In the genomic region with DNA sequence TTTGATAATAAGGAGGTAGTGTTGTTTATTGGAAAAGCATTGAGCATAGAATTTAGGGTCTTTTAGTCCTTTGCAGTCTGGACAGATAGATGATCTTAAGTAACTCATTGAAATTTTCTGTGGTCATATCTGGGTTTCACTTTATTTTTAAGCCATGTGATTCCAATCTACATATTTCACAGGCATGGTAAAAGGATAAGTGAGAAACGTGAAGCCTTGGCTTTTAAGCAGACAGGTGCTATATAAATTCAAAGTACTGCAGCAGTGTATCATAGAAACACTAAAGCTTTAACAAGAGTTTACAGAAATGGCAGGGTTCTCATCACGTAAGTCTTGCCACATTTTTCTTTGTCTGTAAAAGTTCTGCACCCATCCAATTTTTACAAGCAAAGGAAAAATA, we compare ENCODE assay signal across 22 cellular contexts.
"Had no signal": no experiment of that assay in that cellular context is flagged by ENCODE, and none has a peak within 500 bp of the region (broad histone marks: within the 10 kb centered on the region; RNA-seq: fewer than 3 reads in every experiment).

No MANE protein-coding gene starts in this region.

- H3K4me1 ChIP-seq: parathyroid adenoma, uterus had no signal

- H3K4me1 Mint-ChIP-seq: activated naive CD8-positive, alpha-beta T cell treated with anti-CD3 and anti-CD28 coated beads, Interleukin-2, amount 10 ng/mL, durations not matched to agents 7 days and 5 days; central memory CD8-positive, alpha-beta T cell had no signal

- H3K36me3 ChIP-seq: heart right ventricle, neutrophil, tibial nerve, uterus had no signal

- ATAC-seq: activated CD8-positive, alpha-beta T cell treated with anti-CD3 and anti-CD28 coated beads for 36 hours; esophagus mucosa; heart right ventricle; left ventricle myocardium superior; mucosa of descending colon; sciatic nerve; stimulated activated naive B cell treated with anti-CD40 and anti-IgM and Interleukin-4, amounts not matched to agents 10 μg/mL and 1 μg/mL and 100 μg/mL, for 72 hours; WTC11 had no signal

- H3K9me3 Mint-ChIP-seq: activated CD8-positive, alpha-beta T cell treated with anti-CD3 and anti-CD28 coated beads for 36 hours; activated naive CD8-positive, alpha-beta T cell treated with anti-CD3 and anti-CD28 coated beads, Interleukin-2, amount 10 ng/mL, durations not matched to agents 7 days and 5 days; activated T-cell treated with anti-CD3 and anti-CD28 coated beads, Interleukin-2, amount 50 U/mL, for 24 hours; activated T-helper 2 cell treated with anti-CD3 and anti-CD28 coated beads, Interferon-gamma antibody, Interleukin-2, Interleukin-4, amounts not matched to agents 10 μg/mL and 5 μg/mL and 100 μg/mL, durations not matched to agents 14 hours and 24 hours and 36 hours; central memory CD8-positive, alpha-beta T cell; immature natural killer cell; stimulated activated naive B cell treated with anti-CD40 and anti-IgM and Interleukin-4, amounts not matched to agents 10 μg/mL and 1 μg/mL and 100 μg/mL, for 72 hours; WTC11 had no signal

- H3K4me3 Mint-ChIP-seq: activated CD8-positive, alpha-beta T cell treated with anti-CD3 and anti-CD28 coated beads for 36 hours; activated naive CD8-positive, alpha-beta T cell treated with anti-CD3 and anti-CD28 coated beads, Interleukin-2, amount 10 ng/mL, durations not matched to agents 7 days and 5 days; activated T-cell treated with anti-CD3 and anti-CD28 coated beads, Interleukin-2, amount 50 U/mL, for 24 hours; central memory CD8-positive, alpha-beta T cell; immature natural killer cell; naive B cell; stimulated activated naive B cell treated with anti-CD40 and anti-IgM and Interleukin-4, amounts not matched to agents 10 μg/mL and 1 μg/mL and 100 μg/mL, for 72 hours; WTC11 had no signal

- H3K36me3 Mint-ChIP-seq: activated naive CD8-positive, alpha-beta T cell treated with anti-CD3 and anti-CD28 coated beads, Interleukin-2, amount 10 ng/mL, durations not matched to agents 7 days and 5 days; immature natural killer cell; naive B cell; stimulated activated naive B cell treated with anti-CD40 and anti-IgM and Interleukin-4, amounts not matched to agents 10 μg/mL and 1 μg/mL and 100 μg/mL, for 72 hours had no signal

- H3K27ac Mint-ChIP-seq: activated CD8-positive, alpha-beta T cell treated with anti-CD3 and anti-CD28 coated beads for 36 hours; activated naive CD8-positive, alpha-beta T cell treated with anti-CD3 and anti-CD28 coated beads, Interleukin-2, amount 10 ng/mL, durations not matched to agents 7 days and 5 days; activated T-cell treated with anti-CD3 and anti-CD28 coated beads, Interleukin-2, amount 50 U/mL, for 24 hours; activated T-helper 2 cell treated with anti-CD3 and anti-CD28 coated beads, Interferon-gamma antibody, Interleukin-2, Interleukin-4, amounts not matched to agents 10 μg/mL and 5 μg/mL and 100 μg/mL, durations not matched to agents 14 hours and 24 hours and 36 hours; immature natural killer cell; naive B cell; stimulated activated naive B cell treated with anti-CD40 and anti-IgM and Interleukin-4, amounts not matched to agents 10 μg/mL and 1 μg/mL and 100 μg/mL, for 72 hours; WTC11 had no signal

- H3K4me3 ChIP-seq: heart right ventricle, mucosa of descending colon, tibial nerve, uterus had no signal

- H3K27ac ChIP-seq: neutrophil, parathyroid adenoma had no signal

- H2AFZ ChIP-seq: parathyroid adenoma had no signal

- H3K9ac ChIP-seq: parathyroid adenoma had no signal

- DNase-seq: activated CD4-positive, alpha-beta T cell treated with anti-CD3 and anti-CD28 coated beads for 4 hours; activated CD8-positive, alpha-beta T cell treated with anti-CD3 and anti-CD28 coated beads for 36 hours; activated naive CD4-positive, alpha-beta T cell treated with Interleukin-2 at 50 U/mL for 16 hours; activated naive CD8-positive, alpha-beta T cell treated with anti-CD3 and anti-CD28 coated beads, Interleukin-2, amount 10 ng/mL, durations not matched to agents 7 days and 5 days; activated T-cell treated with anti-CD3 and anti-CD28 coated beads, Interleukin-2, amount 50 U/mL, for 24 hours; cortex of kidney; heart right ventricle; immature natural killer cell; left ventricle myocardium superior; mucosa of descending colon; naive B cell; stimulated activated CD4-positive, alpha-beta T cell treated with anti-CD3 and anti-CD28 coated beads, Interleukin-4, amount 100 ng/mL, for 4 hours; stimulated activated naive B cell treated with anti-CD40 and anti-IgM and Interleukin-4, amounts not matched to agents 10 μg/mL and 1 μg/mL and 100 μg/mL, for 72 hours; uterus had no signal

- H3K27me3 Mint-ChIP-seq: central memory CD8-positive, alpha-beta T cell had no signal

- H3K9me3 ChIP-seq: heart right ventricle, mucosa of descending colon, neutrophil, tibial nerve, uterus had no signal

- H3K79me2 ChIP-seq: parathyroid adenoma had no signal
